ENCODE assay signal across 8 cellular contexts in genomic region chr11:36265793-36266628, GRCh38. TPM values are rescaled to one million over a fixed set of nuclear protein-coding genes. Genes with fewer than 3 reads are reported as not detected.
DNase-seq lines count a peak whose midpoint lies in the region; ATAC-seq, FAIRE-seq and TF ChIP-seq lines count a peak whose summit lies in the region.

No MANE protein-coding gene starts in this region.

- H3K9me3 Mint-ChIP-seq in CD8-positive, alpha-beta T cell, result no peaks in the 10 kb centered on the region
- H3K9me3 Mint-ChIP-seq in glutamatergic neuron (ENCODE audit: unreplicated experiment), result peaks cover 7% of the 10 kb centered on the region

- DNase-seq in CD8-positive, alpha-beta T cell, result peak; percentile 13 to 72 (median 38)
- DNase-seq in HTR-8/SVneo (ENCODE audit: insufficient read length, low spot score), result peak; percentile 74
- DNase-seq in RKO (ENCODE audit: low spot score), result peak; percentile 37
- DNase-seq in activated T-helper 9 cell treated with anti-CD3 and anti-CD28 coated beads, Interleukin-2, amount 50 U/mL, for 16 hours (ENCODE audit: low read depth), result peak; percentile 38
- peak; percentile 75 for DNase-seq in glutamatergic neuron
- DNase-seq in psoas muscle, result peak; percentile 42 to 74

- peaks cover 13% of the 10 kb centered on the region for H3K36me3 Mint-ChIP-seq in CD8-positive, alpha-beta T cell
- H3K36me3 Mint-ChIP-seq in glutamatergic neuron (ENCODE audit: unreplicated experiment), result no peaks in the 10 kb centered on the region

- peak; percentile 65 for FAIRE-seq in HTR-8/SVneo (lab: Jason Lieb, UNC)

- H3K4me3 Mint-ChIP-seq in CD8-positive, alpha-beta T cell, result no peak overlapping the region
- no peak overlapping the region for H3K4me3 Mint-ChIP-seq in glutamatergic neuron (ENCODE audit: unreplicated experiment)

- H3K27ac Mint-ChIP-seq in CD8-positive, alpha-beta T cell, result no peak overlapping the region
- H3K27ac Mint-ChIP-seq in glutamatergic neuron (ENCODE audit: unreplicated experiment), result no peak overlapping the region

- H3K27me3 ChIP-seq in CD8-positive, alpha-beta T cell (ENCODE audit: insufficient read depth, low read length), result no peaks in the 10 kb centered on the region
- no peaks in the 10 kb centered on the region for H3K27me3 ChIP-seq in psoas muscle (ENCODE audit: insufficient read depth in 3 of 3, low read length in 2 of 3)

- no peak overlapping the region for H3K27ac ChIP-seq in CD8-positive, alpha-beta T cell (ENCODE audit: low read depth, low read length)
- H3K27ac ChIP-seq in psoas muscle, result no peak overlapping the region

- H3K4me1 Mint-ChIP-seq in CD8-positive, alpha-beta T cell (ENCODE audit: low read depth), result no peaks in the 10 kb centered on the region
- peaks cover 9% of the 10 kb centered on the region for H3K4me1 Mint-ChIP-seq in glutamatergic neuron (ENCODE audit: low read depth, unreplicated experiment)

- H3K4me3 ChIP-seq in CD8-positive, alpha-beta T cell (ENCODE audit: low read depth, low read length), result no peak overlapping the region
- no peak overlapping the region for H3K4me3 ChIP-seq in psoas muscle

- TF ChIP-seq CTCF in CD8-positive, alpha-beta T cell (IDR thresholded peaks at IDR 0.05), result peak; percentile 71
- TF ChIP-seq CTCF in glutamatergic neuron (IDR thresholded peaks at IDR 0.05; ENCODE audit: partially characterized antibody, unreplicated experiment), result peak; percentile 84
- peak; percentile 79 for TF ChIP-seq CTCF in psoas muscle (IDR thresholded peaks at IDR 0.05)

- POLR2A ChIA-PET in CD8-positive, alpha-beta T cell (lab: Charles Lee), result no interaction called here

- peak; percentile 63 for ATAC-seq in CD8-positive, alpha-beta T cell
- ATAC-seq in GM19395 (IDR thresholded peaks at IDR 0.05; ENCODE audit: unreplicated experiment) (peak; percentile 75), psoas muscle (peak; percentile 56 to 89 (median 77)), HG03196 (IDR thresholded peaks at IDR 0.05; ENCODE audit: unreplicated experiment) (no peak)

- no peaks in the 10 kb centered on the region for H3K9me3 ChIP-seq in CD8-positive, alpha-beta T cell (ENCODE audit: low read length)
- no peaks in the 10 kb centered on the region for H3K9me3 ChIP-seq in psoas muscle

- no peaks in the 10 kb centered on the region for H3K4me1 ChIP-seq in CD8-positive, alpha-beta T cell (ENCODE audit: insufficient read depth, low read length)
- no peaks in the 10 kb centered on the region for H3K4me1 ChIP-seq in psoas muscle

- intact Hi-C loops in CD8-positive, alpha-beta T cell (cut with DNase I, micrococcal nuclease), result loop anchor here in 1 of 2 experiments (1.0 to 10.0 kb wide), 4 partner anchors 444 to 1681 kb away; no protein-coding TSS in a partner anchor
- intact Hi-C loops in psoas muscle (cut with DNase I), result loop anchor here (2.0 to 5.0 kb wide), 3 partner anchors 224 to 649 kb away; partner anchors contain the start of gene FJX1 (in 1 of the 2)

- H3K27me3 Mint-ChIP-seq in CD8-positive, alpha-beta T cell (ENCODE audit: low read depth), result peaks cover 18% of the 10 kb centered on the region
- H3K27me3 Mint-ChIP-seq in glutamatergic neuron (ENCODE audit: unreplicated experiment), result peaks cover 2% of the 10 kb centered on the region

- H3K36me3 ChIP-seq in CD8-positive, alpha-beta T cell (ENCODE audit: insufficient read depth, low read length), result no peaks in the 10 kb centered on the region
- H3K36me3 ChIP-seq in psoas muscle (ENCODE audit: insufficient read depth in 1 of 2, low read depth in 1 of 2), result no peaks in the 10 kb centered on the region

- CTCF ChIA-PET in CD8-positive, alpha-beta T cell (lab: Charles Lee), result interaction anchor here (0.5 to 4.4 kb wide), 22 partner anchors 8 to 655 kb away, joined by 3 to 36 read pairs (median 4); partner anchors contain the start of gene FJX1

- 59 to 63% (median 61%) methylated on average over 13 of the region's 13 CpGs for WGBS in psoas muscle, 3 donors

RNA-seq across cellular contexts. Expression of gene COMMD9, which starts 23.2 kb away (rescaled TPM):
- 10 to 100 TPM; 34.1 to 38.1 TPM for total RNA-seq in CD8-positive, alpha-beta T cell
- total RNA-seq in glutamatergic neuron (ENCODE audit: unreplicated experiment), result 72.2 TPM
- total RNA-seq in psoas muscle, result 10 to 100 TPM; 52.1 to 79.6 (median 71.8) TPM
- 10 to 100 TPM; 53.0 to 67.2 (median 54.0) TPM for polyA plus RNA-seq in psoas muscle

RNA-seq across cellular contexts. Expression of gene PRR5L, which starts 30.1 kb away (rescaled TPM):
- total RNA-seq in CD8-positive, alpha-beta T cell, result 1 to 10 TPM; 7.4 to 8.9 TPM
- total RNA-seq in glutamatergic neuron (ENCODE audit: unreplicated experiment) (1.6 TPM), psoas muscle (1 to 10 TPM in 2 of 4 donors, under 1 TPM in 2; 0.66 to 2.5 (median 1.4) TPM)
- 1 to 10 TPM in 1 of 3 donors, under 1 TPM in 2; 0.39 to 1.4 (median 0.82) TPM for polyA plus RNA-seq in psoas muscle
